In genomic region chr10:88076027-88076880, GRCh38 we compare ENCODE assay signal across 11 cellular contexts.
DNase-seq lines count a peak whose midpoint lies in the region; ATAC-seq lines count a peak whose summit lies in the region.
"Had no signal": no experiment of that assay in that cellular context is flagged by ENCODE, and none has a peak within 500 bp of the region (broad histone marks: within the 10 kb centered on the region; RNA-seq: fewer than 3 reads in every experiment).

No MANE protein-coding gene starts in this region.

- ATAC-seq in GM19397 (IDR thresholded peaks at IDR 0.05; ENCODE audit: unreplicated experiment) (peak; percentile 48), HG02885 (IDR thresholded peaks at IDR 0.05; ENCODE audit: poor library complexity, unreplicated experiment) (peak; percentile 67), sciatic nerve (peak; percentile 40)

- DNase-seq in NCI-H446 (lab: John Stamatoyannopoulos, UW), result peak; percentile 20 to 52
- no peak for DNase-seq in sciatic nerve (ENCODE audit: low spot score)
- DNase-seq in T-helper 2 cell, result no peak
- DNase-seq in activated T-helper 2 cell treated with anti-CD3 and anti-CD28 coated beads, Interferon-gamma antibody, Interleukin-2, Interleukin-4, amounts not matched to agents 10 μg/mL and 5 μg/mL and 100 μg/mL, durations not matched to agents 14 hours and 24 hours and 36 hours (ENCODE audit: low spot score), result no peak
- DNase-seq in GM19238 (ENCODE audit: insufficient read length, low spot score), result no peak
- no peak for DNase-seq in GM19240 (ENCODE audit: insufficient read length, low spot score)
- DNase-seq: DMS53; stimulated activated CD4-positive, alpha-beta T cell treated with anti-CD3 and anti-CD28 coated beads, Interleukin-1b, Interleukin-23, amount 100 ng/mL, for 48 hours had no signal

- H3K27ac Mint-ChIP-seq in activated T-helper 2 cell treated with anti-CD3 and anti-CD28 coated beads, Interferon-gamma antibody, Interleukin-2, Interleukin-4, amounts not matched to agents 10 μg/mL and 5 μg/mL and 100 μg/mL, durations not matched to agents 14 hours and 24 hours and 36 hours, result no peak overlapping the region

- peaks cover 54% of the 10 kb centered on the region for H3K27me3 Mint-ChIP-seq in activated T-helper 2 cell treated with anti-CD3 and anti-CD28 coated beads, Interferon-gamma antibody, Interleukin-2, Interleukin-4, amounts not matched to agents 10 μg/mL and 5 μg/mL and 100 μg/mL, durations not matched to agents 14 hours and 24 hours and 36 hours (ENCODE audit: low read depth)

- intact Hi-C loops in sciatic nerve (cut with DNase I), result no loop called here
- intact Hi-C loops in activated T-helper 2 cell treated with anti-CD3 and anti-CD28 coated beads, Interferon-gamma antibody, Interleukin-2, Interleukin-4, amounts not matched to agents 10 μg/mL and 5 μg/mL and 100 μg/mL, durations not matched to agents 14 hours and 24 hours and 36 hours (cut with micrococcal nuclease), result no loop called here

- peaks cover 6% of the 10 kb centered on the region for H3K4me1 Mint-ChIP-seq in activated T-helper 2 cell treated with anti-CD3 and anti-CD28 coated beads, Interferon-gamma antibody, Interleukin-2, Interleukin-4, amounts not matched to agents 10 μg/mL and 5 μg/mL and 100 μg/mL, durations not matched to agents 14 hours and 24 hours and 36 hours (ENCODE audit: low read depth)

- H3K4me3 Mint-ChIP-seq in activated T-helper 2 cell treated with anti-CD3 and anti-CD28 coated beads, Interferon-gamma antibody, Interleukin-2, Interleukin-4, amounts not matched to agents 10 μg/mL and 5 μg/mL and 100 μg/mL, durations not matched to agents 14 hours and 24 hours and 36 hours (ENCODE audit: low read depth), result no peak overlapping the region
- H3K4me3 Mint-ChIP-seq: neural crest cell had no signal

- no peaks in the 10 kb centered on the region for H3K36me3 Mint-ChIP-seq in activated T-helper 2 cell treated with anti-CD3 and anti-CD28 coated beads, Interferon-gamma antibody, Interleukin-2, Interleukin-4, amounts not matched to agents 10 μg/mL and 5 μg/mL and 100 μg/mL, durations not matched to agents 14 hours and 24 hours and 36 hours (ENCODE audit: low read depth)

- no peaks in the 10 kb centered on the region for H3K9me3 Mint-ChIP-seq in activated T-helper 2 cell treated with anti-CD3 and anti-CD28 coated beads, Interferon-gamma antibody, Interleukin-2, Interleukin-4, amounts not matched to agents 10 μg/mL and 5 μg/mL and 100 μg/mL, durations not matched to agents 14 hours and 24 hours and 36 hours
- H3K9me3 Mint-ChIP-seq: neural crest cell had no signal

Comparison
In these comparisons a context has a peak if more than half of its experiments do, and no peak if none do; other contexts are left out.
1. DNase-seq: peak in NCI-H446 (2 of 2); none in sciatic nerve (single experiment), T-helper 2 cell (0 of 5), activated T-helper 2 cell treated with anti-CD3 and anti-CD28 coated beads, Interferon-gamma antibody, Interleukin-2, Interleukin-4, amounts not matched to agents 10 μg/mL and 5 μg/mL and 100 μg/mL, durations not matched to agents 14 hours and 24 hours and 36 hours (single experiment), GM19238 (single experiment) and GM19240 (single experiment).
2. Peak in every context shown above with its lines, with median percentiles within 50 percentile points of each other: ATAC-seq.